ENCODE assay signal across 1 cellular context in the genomic region with DNA sequence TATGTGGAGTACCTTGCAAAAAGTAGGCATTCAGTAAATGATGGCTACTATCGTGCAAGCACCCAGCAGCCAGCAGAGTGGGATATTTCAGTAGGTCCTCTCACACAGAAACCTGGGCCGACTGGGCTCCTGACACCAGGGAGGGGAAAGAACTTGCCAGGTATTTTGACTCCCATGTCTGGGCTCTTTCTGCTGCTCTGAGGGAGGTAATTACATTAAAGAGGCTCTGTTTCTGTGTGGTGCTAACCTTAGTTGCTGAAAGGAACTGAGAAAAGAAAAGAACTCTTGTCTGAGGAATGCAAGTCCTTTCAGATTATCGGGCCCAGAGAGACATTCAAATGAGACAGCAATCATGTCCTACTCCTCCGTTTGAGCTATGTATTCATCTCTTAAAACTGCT.
TF ChIP-seq lines count a peak whose summit lies in the region.

No MANE protein-coding gene starts in this region.

TF ChIP-seq in GM23338, 12 proteins besides CTCF, POLR2A, EP300 and RAD21:
- TF ChIP-seq ZNF462 (CRISPR knock-in tag; IDR thresholded peaks at IDR 0.05) = no peak
- TF ChIP-seq POLR2AphosphoS5 (IDR thresholded peaks at IDR 0.05; ENCODE audit: low read depth) = no peak
- no peak for TF ChIP-seq EZH2 (IDR thresholded peaks at IDR 0.05; ENCODE audit: low read depth, unreplicated experiment)
- no peak for TF ChIP-seq ZNF114 (CRISPR knock-in tag; IDR thresholded peaks at IDR 0.05)
- TF ChIP-seq NANOG (IDR thresholded peaks at IDR 0.05; ENCODE audit: borderline replicate concordance) = no peak
- TF ChIP-seq, protein P1, sequence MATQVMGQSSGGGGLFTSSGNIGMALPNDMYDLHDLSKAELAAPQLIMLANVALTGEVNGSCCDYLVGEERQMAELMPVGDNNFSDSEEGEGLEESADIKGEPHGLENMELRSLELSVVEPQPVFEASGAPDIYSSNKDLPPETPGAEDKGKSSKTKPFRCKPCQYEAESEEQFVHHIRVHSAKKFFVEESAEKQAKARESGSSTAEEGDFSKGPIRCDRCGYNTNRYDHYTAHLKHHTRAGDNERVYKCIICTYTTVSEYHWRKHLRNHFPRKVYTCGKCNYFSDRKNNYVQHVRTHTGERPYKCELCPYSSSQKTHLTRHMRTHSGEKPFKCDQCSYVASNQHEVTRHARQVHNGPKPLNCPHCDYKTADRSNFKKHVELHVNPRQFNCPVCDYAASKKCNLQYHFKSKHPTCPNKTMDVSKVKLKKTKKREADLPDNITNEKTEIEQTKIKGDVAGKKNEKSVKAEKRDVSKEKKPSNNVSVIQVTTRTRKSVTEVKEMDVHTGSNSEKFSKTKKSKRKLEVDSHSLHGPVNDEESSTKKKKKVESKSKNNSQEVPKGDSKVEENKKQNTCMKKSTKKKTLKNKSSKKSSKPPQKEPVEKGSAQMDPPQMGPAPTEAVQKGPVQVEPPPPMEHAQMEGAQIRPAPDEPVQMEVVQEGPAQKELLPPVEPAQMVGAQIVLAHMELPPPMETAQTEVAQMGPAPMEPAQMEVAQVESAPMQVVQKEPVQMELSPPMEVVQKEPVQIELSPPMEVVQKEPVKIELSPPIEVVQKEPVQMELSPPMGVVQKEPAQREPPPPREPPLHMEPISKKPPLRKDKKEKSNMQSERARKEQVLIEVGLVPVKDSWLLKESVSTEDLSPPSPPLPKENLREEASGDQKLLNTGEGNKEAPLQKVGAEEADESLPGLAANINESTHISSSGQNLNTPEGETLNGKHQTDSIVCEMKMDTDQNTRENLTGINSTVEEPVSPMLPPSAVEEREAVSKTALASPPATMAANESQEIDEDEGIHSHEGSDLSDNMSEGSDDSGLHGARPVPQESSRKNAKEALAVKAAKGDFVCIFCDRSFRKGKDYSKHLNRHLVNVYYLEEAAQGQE (IDR thresholded peaks at IDR 0.05; ENCODE audit: unreplicated experiment) = no peak
- TF ChIP-seq, protein P2, sequence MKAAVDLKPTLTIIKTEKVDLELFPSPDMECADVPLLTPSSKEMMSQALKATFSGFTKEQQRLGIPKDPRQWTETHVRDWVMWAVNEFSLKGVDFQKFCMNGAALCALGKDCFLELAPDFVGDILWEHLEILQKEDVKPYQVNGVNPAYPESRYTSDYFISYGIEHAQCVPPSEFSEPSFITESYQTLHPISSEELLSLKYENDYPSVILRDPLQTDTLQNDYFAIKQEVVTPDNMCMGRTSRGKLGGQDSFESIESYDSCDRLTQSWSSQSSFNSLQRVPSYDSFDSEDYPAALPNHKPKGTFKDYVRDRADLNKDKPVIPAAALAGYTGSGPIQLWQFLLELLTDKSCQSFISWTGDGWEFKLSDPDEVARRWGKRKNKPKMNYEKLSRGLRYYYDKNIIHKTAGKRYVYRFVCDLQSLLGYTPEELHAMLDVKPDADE (IDR thresholded peaks at IDR 0.05) = no peak
- no peak for TF ChIP-seq CREB1 (CRISPR knock-in tag; IDR thresholded peaks at IDR 0.05; ENCODE audit: low read depth)
- no peak for TF ChIP-seq EZH2phosphoT487 (IDR thresholded peaks at IDR 0.05; ENCODE audit: unreplicated experiment)
- no peak for TF ChIP-seq ZNF331 (CRISPR knock-in tag; IDR thresholded peaks at IDR 0.05; ENCODE audit: low read depth)
- TF ChIP-seq STAT1 (IDR thresholded peaks at IDR 0.05; ENCODE audit: unreplicated experiment) = no peak
- no peak for TF ChIP-seq JUNB (IDR thresholded peaks at IDR 0.05; ENCODE audit: unreplicated experiment)
TF ChIP-seq in GM23338: peak in this region for 0.
